ENCODE assay signal across 10 cellular contexts in the genomic region with DNA sequence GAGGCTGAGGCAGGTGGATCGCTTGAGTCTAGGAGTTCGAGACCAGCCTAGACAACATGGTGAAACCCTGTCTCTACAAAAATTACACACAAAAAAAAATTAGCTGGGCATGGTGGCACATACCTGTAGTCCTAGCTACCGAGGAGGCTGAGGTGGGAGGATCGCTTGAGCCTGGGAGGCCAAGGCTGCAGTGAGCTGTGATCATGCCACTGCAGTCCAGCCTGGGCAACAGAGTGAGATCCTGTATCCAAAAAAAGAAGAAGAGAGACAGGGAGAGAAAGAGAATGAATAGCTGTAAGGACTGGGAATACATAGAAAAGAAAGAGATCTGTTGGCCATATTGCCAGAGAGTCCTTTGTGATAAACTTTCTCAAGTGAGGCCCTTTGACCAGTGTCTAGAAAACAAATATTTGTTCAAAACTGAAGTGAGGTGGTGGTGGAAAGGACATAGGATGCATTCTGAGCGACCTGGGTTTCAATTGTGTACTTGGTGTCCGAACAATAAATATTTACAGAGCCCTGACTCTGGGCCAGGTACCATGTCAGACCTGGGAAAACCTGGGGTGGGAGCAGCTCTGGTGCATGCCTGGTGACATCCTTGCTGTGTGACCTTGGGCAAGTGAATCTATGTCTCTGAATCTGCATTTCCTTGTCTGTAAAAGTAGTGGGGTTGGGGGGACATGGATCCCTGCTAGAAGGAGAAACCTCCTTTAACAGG.
DNase-seq lines count a peak whose midpoint lies in the region; ATAC-seq, FAIRE-seq and TF ChIP-seq lines count a peak whose summit lies in the region.
"Had no signal": no experiment of that assay in that cellular context is flagged by ENCODE, and none has a peak within 500 bp of the region (broad histone marks: within the 10 kb centered on the region; RNA-seq: fewer than 3 reads in every experiment).

No MANE protein-coding gene starts in this region.

- peak; percentile 77 for DNase-seq in DMS53 (lab: John Stamatoyannopoulos, UW)
- DNase-seq in SJCRH30 = no peak
- DNase-seq in esophagus squamous epithelium (lab: John Stamatoyannopoulos, UW) = no peak
- peak in 1 of 6 donors; percentile 42 for DNase-seq in pancreas
- DNase-seq in cerebellar nuclear complex (lab: John Stamatoyannopoulos, UW) = no peak
- DNase-seq in CD14-positive monocyte (ENCODE audit: low spot score) = no peak
- no peak for DNase-seq in heart right ventricle
- DNase-seq: NCI-H2081 treated with DMSO at 0.1 percent for 48 hours, spleen had no signal

- H3K27me3 Mint-ChIP-seq in CD14-positive monocyte (ENCODE audit: low read depth in 3 of 3) = peaks cover 29 to 47% (median 36%) of the 10 kb centered on the region in 3 donors

- peaks cover 0 to 5% of the 10 kb centered on the region in 2 donors for H3K36me3 Mint-ChIP-seq in CD14-positive monocyte

- H3K4me3 ChIP-seq in SJCRH30 (no peak overlapping the region; the same call in 1 of the 2 replicates), esophagus squamous epithelium (peak overlapping the region in 1 of 4 donors; percentile 63), pancreas (no peak overlapping the region), heart right ventricle (no peak overlapping the region)

- peak overlapping the region in 1 of 2 donors; percentile 76 for H3K4me3 Mint-ChIP-seq in CD14-positive monocyte

- H3K27me3 ChIP-seq in SJCRH30 (no peaks in the 10 kb centered on the region), esophagus squamous epithelium (no peaks in the 10 kb centered on the region), pancreas (no peaks in the 10 kb centered on the region), heart right ventricle (peaks cover 0 to 18% (median 0%) of the 10 kb centered on the region in 7 donors)

- H3K9me3 Mint-ChIP-seq in CD14-positive monocyte = peaks cover 0 to 17% (median 10%) of the 10 kb centered on the region in 7 donors

- intact Hi-C loops in esophagus squamous epithelium (cut with DNase I) (loop anchor here (10.0 kb wide), 1 partner anchor 55 kb away; no protein-coding TSS in a partner anchor), pancreas (cut with DNase I) (no loop called here), CD14-positive monocyte (cut with micrococcal nuclease) (no loop called here), heart right ventricle (cut with DNase I) (loop anchor here (1.0 to 10.0 kb wide), 5 partner anchors 42 to 65 kb away; no protein-coding TSS in a partner anchor)

- no peaks in the 10 kb centered on the region for H3K9me3 ChIP-seq in SJCRH30 (replicated peaks)
- no peaks in the 10 kb centered on the region for H3K9me3 ChIP-seq in esophagus squamous epithelium
- H3K9me3 ChIP-seq in pancreas = no peaks in the 10 kb centered on the region
- H3K9me3 ChIP-seq in heart right ventricle = peaks cover 0 to 7% (median 0%) of the 10 kb centered on the region in 11 donors

- no peak for TF ChIP-seq CTCF in esophagus squamous epithelium (IDR thresholded peaks at IDR 0.05)
- TF ChIP-seq CTCF in pancreas (IDR thresholded peaks at IDR 0.05) = no peak
- TF ChIP-seq CTCF in CD14-positive monocyte (IDR thresholded peaks at IDR 0.05) = no peak
- TF ChIP-seq CTCF in heart right ventricle (IDR thresholded peaks at IDR 0.05) = no peak

- peaks cover 11% of the 10 kb centered on the region for H3K4me1 Mint-ChIP-seq in CD14-positive monocyte

- peak overlapping the region in 2 of 7 donors; percentile 5 to 60 for H3K27ac Mint-ChIP-seq in CD14-positive monocyte

- 82 to 84% methylated on average over 6 of the region's 6 CpGs for WGBS in esophagus squamous epithelium, 2 donors
- WGBS in pancreas, 2 donors = 67 to 69% methylated on average over 6 of the region's 6 CpGs
- 93 to 97% methylated on average over 6 of the region's 6 CpGs for WGBS in heart right ventricle, 2 donors

- peak overlapping the region; percentile 84; the same call in 1 of the 2 replicates for H3K27ac ChIP-seq in SJCRH30
- H3K27ac ChIP-seq in esophagus squamous epithelium = peak overlapping the region; percentile 83 to 92 (median 87)
- H3K27ac ChIP-seq in pancreas = peak overlapping the region; percentile 84 to 89 (median 85)
- H3K27ac ChIP-seq in heart right ventricle = peak overlapping the region in 2 of 10 donors; percentile 72 to 75

- FAIRE-seq in pancreas (lab: Jason Lieb, UNC) = no peak

- ATAC-seq in pancreas (peak; percentile 10 to 41 (median 22)), GM18520 (IDR thresholded peaks at IDR 0.05; ENCODE audit: unreplicated experiment) (no peak), heart right ventricle (no peak)

- TF ChIP-seq POLR2A in esophagus squamous epithelium (IDR thresholded peaks at IDR 0.05) = no peak

- H3K4me1 ChIP-seq in SJCRH30 (peaks cover 23% of the 10 kb centered on the region), esophagus squamous epithelium (peaks cover 21 to 51% (median 30%) of the 10 kb centered on the region in 3 donors), pancreas (peaks cover 3 to 13% (median 8%) of the 10 kb centered on the region in 3 donors), heart right ventricle (peaks cover 7 to 56% (median 31%) of the 10 kb centered on the region in 9 donors)

- H3K36me3 ChIP-seq in SJCRH30 (no peaks in the 10 kb centered on the region), esophagus squamous epithelium (peaks cover 0 to 13% (median 0%) of the 10 kb centered on the region in 3 donors), pancreas (no peaks in the 10 kb centered on the region), heart right ventricle (no peaks in the 10 kb centered on the region)

Comparison
In these comparisons a context has a peak if more than half of its experiments do, and no peak if none do; other contexts are left out.
1. ATAC-seq: peak in pancreas (4 of 4); none in GM18520 (single experiment) and heart right ventricle (0 of 8).
2. intact Hi-C loops: an anchor here in esophagus squamous epithelium (10.0 kb wide) and heart right ventricle (1.0 to 10.0 kb wide); none called in pancreas and CD14-positive monocyte.